8 cellular contexts compared by ENCODE assay signal in the genomic region with DNA sequence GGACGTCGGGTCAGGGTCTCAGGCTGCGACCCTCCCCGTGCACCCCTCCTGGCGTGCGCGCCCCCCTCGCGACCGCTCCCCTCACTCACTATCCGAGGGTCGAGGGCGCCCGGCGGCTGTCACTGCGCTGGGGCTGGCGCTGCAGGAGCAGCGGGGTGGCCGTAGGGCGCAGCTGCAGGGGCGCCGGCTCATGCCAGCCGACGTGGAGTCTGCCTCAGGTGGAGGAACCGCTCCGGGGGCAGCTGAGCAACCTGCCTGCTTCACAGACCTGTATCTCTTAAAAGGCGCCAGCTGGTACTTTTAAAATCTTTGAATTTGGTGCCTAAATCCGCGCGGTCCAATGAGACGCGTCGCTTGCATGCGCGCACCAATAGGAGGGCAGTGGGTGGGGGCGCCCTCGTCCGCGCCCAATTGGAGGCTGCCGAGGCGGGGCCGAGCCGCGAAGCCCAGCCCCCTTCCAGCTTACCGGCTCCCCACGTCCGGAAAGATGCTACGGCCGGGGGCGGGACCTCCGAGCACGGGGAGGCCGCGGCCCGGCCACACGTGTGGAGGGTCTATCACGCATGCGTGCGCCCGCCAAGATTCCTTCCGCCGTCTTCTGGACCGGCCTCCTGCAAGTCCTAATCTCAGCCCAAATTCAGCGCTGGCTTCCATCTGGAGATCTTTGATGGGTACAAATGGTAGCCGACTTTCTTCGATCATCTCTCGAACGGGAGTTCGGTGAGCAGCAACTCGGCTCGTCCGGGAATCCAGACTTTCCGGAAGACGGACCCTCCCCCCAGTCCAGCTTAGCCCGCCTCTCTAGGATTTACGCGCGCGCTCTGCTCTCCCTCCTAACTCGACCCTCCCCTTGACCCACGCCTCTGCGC. TPM values are rescaled to one million over a fixed set of nuclear protein-coding genes. Genes with fewer than 3 reads are reported as not detected.
DNase-seq lines count a peak whose midpoint lies in the region; ATAC-seq, FAIRE-seq and TF ChIP-seq lines count a peak whose summit lies in the region.

TSS of gene FBXO5 (minus strand) at position 274 of the 869 bp plus-strand sequence. CDS start at position 192, 82 bp downstream.

- peak within 1 kb of the TSS; percentile 97 for H3K27ac Mint-ChIP-seq in natural killer cell

- peak within 1 kb of the TSS; percentile 100 for H3K4me3 ChIP-seq in Loucy (ENCODE audit: low read length, poor library complexity, severe bottlenecking)

- no peaks in the 10 kb centered on the region for H3K27me3 Mint-ChIP-seq in natural killer cell (ENCODE audit: low read depth in 2 of 2)

- no peaks in the 10 kb centered on the region for H3K9me3 ChIP-seq in Loucy (ENCODE audit: insufficient read depth, low read depth, low read length)

- DNase-seq in EL (peak; percentile 98), H54 (ENCODE audit: insufficient read length, low spot score) (peak; percentile 57), fibroblast of peridontal ligament (ENCODE audit: extremely low read depth) (peak; percentile 95), natural killer cell (peak; percentile 98)
- peak; percentile 98 for DNase-seq in activated T-helper 9 cell treated with anti-CD3 and anti-CD28 coated beads, Interleukin-2, amount 50 U/mL, for 16 hours (ENCODE audit: low read depth)
- peak; percentile 98 for DNase-seq in stimulated activated naive CD4-positive, alpha-beta T cell treated with Interleukin-2 at 50 U/mL for 16 hours (lab: John Stamatoyannopoulos, UW)

- peaks cover 47% of the 10 kb centered on the region for H3K4me1 ChIP-seq in Loucy (ENCODE audit: insufficient read depth, low read length, poor library complexity, severe bottlenecking)

- peak within 1 kb of the TSS; percentile 97 for H3K4me2 ChIP-seq in Loucy (ENCODE audit: low read depth, low read length, poor library complexity, severe bottlenecking)

- TF ChIP-seq POLR2A in H54 (IDR thresholded peaks at IDR 0.05; ENCODE audit: low read depth, low read length) (peak; percentile 87), Raji (IDR thresholded peaks at IDR 0.05; ENCODE audit: insufficient read depth, low read depth, low read length) (peak; percentile 80)

- H3K36me3 Mint-ChIP-seq in natural killer cell, result no peaks in the 10 kb centered on the region

- H3F3A ChIP-seq in Loucy (ENCODE audit: low read depth), result no peaks in the 10 kb centered on the region

- peak; percentile 91 to 99 (median 92) for ATAC-seq in natural killer cell

- peak within 1 kb of the TSS; percentile 77 for H2AFZ ChIP-seq in Loucy (ENCODE audit: low read length)

- peaks cover 87% of the 10 kb centered on the region for H3K79me2 ChIP-seq in Loucy (ENCODE audit: insufficient read depth, low read length)

- no peaks in the 10 kb centered on the region for H3K9me3 Mint-ChIP-seq in natural killer cell

- H3K9me2 ChIP-seq in Loucy (replicated peaks; ENCODE audit: low read depth, low read length), result no peaks in the 10 kb centered on the region

- H3K9ac ChIP-seq in Loucy (ENCODE audit: low read depth, low read length, poor library complexity, severe bottlenecking), result peak within 1 kb of the TSS; percentile 100

- peaks cover 63% of the 10 kb centered on the region for H4K20me1 ChIP-seq in Loucy (ENCODE audit: insufficient read depth, low read length, poor library complexity, severe bottlenecking)

- peaks cover 3% of the 10 kb centered on the region; the same call in 1 of the 2 replicates for H3K36me3 ChIP-seq in Loucy (ENCODE audit: insufficient read depth, low read length)

- peak within 1 kb of the TSS; percentile 98 for H3K4me3 Mint-ChIP-seq in natural killer cell

- TF ChIP-seq CTCF in Loucy (conservative IDR thresholded peaks at IDR 0.05; ENCODE audit: low read length) (no peak), natural killer cell (IDR thresholded peaks at IDR 0.05) (no peak)

- no peak for FAIRE-seq in H54 (lab: Jason Lieb, UNC)

- H3K27me3 ChIP-seq in Loucy (ENCODE audit: insufficient read depth, low read length, poor library complexity, severe bottlenecking), result peaks cover 3% of the 10 kb centered on the region

- H3K4me1 Mint-ChIP-seq in natural killer cell, result peaks cover 25 to 36% of the 10 kb centered on the region in 2 donors

- intact Hi-C loops in natural killer cell (cut with micrococcal nuclease), result loop anchor here (2.0 to 10.0 kb wide), 4 partner anchors 20 to 1598 kb away; partner anchors contain the start of genes MTRF1L and RMND1

RNA-seq across cellular contexts. Expression of gene FBXO5, which starts in this region (rescaled TPM):
- total RNA-seq in natural killer cell, result 10 to 100 TPM in 1 of 3 donors, 1 to 10 TPM in 2; 5.9 to 11.2 (median 9.6) TPM

Comparison
In these comparisons a context has a peak if more than half of its experiments do, and no peak if none do; other contexts are left out.
1. Peak in every context shown above with its lines: DNase-seq, ATAC-seq and H3K4me3 ChIP-seq.